Comparison of ENCODE assay signal across 15 cellular contexts in the genomic region with DNA sequence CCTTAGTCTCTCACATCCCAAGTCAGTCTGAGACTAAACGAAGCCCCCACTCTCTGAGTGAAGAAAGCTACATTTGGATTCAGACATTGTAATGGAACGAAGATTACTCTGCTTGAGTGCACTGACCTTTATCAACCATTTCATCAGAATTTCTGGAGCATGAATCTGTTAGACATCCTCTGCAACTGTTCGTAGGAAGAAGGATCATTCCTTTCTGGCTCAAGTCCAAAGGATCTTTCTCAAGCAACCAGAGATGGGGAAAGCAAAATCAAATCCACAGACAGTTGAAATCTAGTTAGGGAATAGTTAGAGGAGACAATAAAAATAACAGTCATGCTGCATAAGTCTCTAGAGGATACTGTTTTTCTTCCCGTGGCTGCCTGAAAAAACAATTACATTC. TPM values are rescaled to one million over a fixed set of nuclear protein-coding genes. Genes with fewer than 3 reads are reported as not detected.
A peak's percentile ranks its signal among the peaks of the same experiment; 100 is the strongest.
DNase-seq lines count a peak whose midpoint lies in the region; ATAC-seq and TF ChIP-seq lines count a peak whose summit lies in the region.
"Had no signal": no experiment of that assay in that cellular context is flagged by ENCODE, and none has a peak within 500 bp of the region (broad histone marks: within the 10 kb centered on the region; RNA-seq: fewer than 3 reads in every experiment).

No MANE protein-coding gene starts in this region.

- peaks cover 76% of the 10 kb centered on the region for H3K36me3 Mint-ChIP-seq in stimulated activated naive CD8-positive, alpha-beta T cell treated with anti-CD3 and anti-CD28 coated beads, Interleukin-15, Interleukin-2, amounts not matched to agents 100 ng/mL and 50 ng/mL, for 24 hours (ENCODE audit: low read depth)
- peaks cover 44% of the 10 kb centered on the region for H3K36me3 Mint-ChIP-seq in brain

- H3K27ac Mint-ChIP-seq in stimulated activated naive CD8-positive, alpha-beta T cell treated with anti-CD3 and anti-CD28 coated beads, Interleukin-15, Interleukin-2, amounts not matched to agents 100 ng/mL and 50 ng/mL, for 24 hours = peak overlapping the region; percentile 94
- peak overlapping the region in 3 of 5 experiments; percentile 81 to 87 (median 86) for H3K27ac Mint-ChIP-seq in brain

- intact Hi-C loops in vagina (cut with DNase I) = no loop called here

- H3K9me3 Mint-ChIP-seq in stimulated activated naive CD8-positive, alpha-beta T cell treated with anti-CD3 and anti-CD28 coated beads, Interleukin-15, Interleukin-2, amounts not matched to agents 100 ng/mL and 50 ng/mL, for 24 hours = no peaks in the 10 kb centered on the region
- peaks cover 0 to 7% (median 3%) of the 10 kb centered on the region in 5 experiments for H3K9me3 Mint-ChIP-seq in brain
- H3K9me3 Mint-ChIP-seq: activated naive CD4-positive, alpha-beta T cell treated with anti-CD3 and anti-CD28 coated beads, Interleukin-2, amount 10 ng/mL, durations not matched to agents 7 days and 5 days had no signal

- H3K27me3 Mint-ChIP-seq in stimulated activated naive CD8-positive, alpha-beta T cell treated with anti-CD3 and anti-CD28 coated beads, Interleukin-15, Interleukin-2, amounts not matched to agents 100 ng/mL and 50 ng/mL, for 24 hours = no peaks in the 10 kb centered on the region
- no peaks in the 10 kb centered on the region for H3K27me3 Mint-ChIP-seq in brain
- H3K27me3 Mint-ChIP-seq: activated naive CD4-positive, alpha-beta T cell treated with anti-CD3 and anti-CD28 coated beads, Interleukin-2, amount 10 ng/mL, durations not matched to agents 7 days and 5 days had no signal

- peaks cover 28% of the 10 kb centered on the region for H3K4me1 ChIP-seq in vagina

- H3K27ac ChIP-seq in vagina = peak overlapping the region; percentile 12

- no peaks in the 10 kb centered on the region for H3K9me3 ChIP-seq in vagina
- H3K9me3 ChIP-seq: testis had no signal

- peak overlapping the region; percentile 30 for H3K4me3 Mint-ChIP-seq in stimulated activated naive CD8-positive, alpha-beta T cell treated with anti-CD3 and anti-CD28 coated beads, Interleukin-15, Interleukin-2, amounts not matched to agents 100 ng/mL and 50 ng/mL, for 24 hours
- H3K4me3 Mint-ChIP-seq in brain = no peak overlapping the region
- H3K4me3 Mint-ChIP-seq: activated naive CD4-positive, alpha-beta T cell treated with anti-CD3 and anti-CD28 coated beads, Interleukin-2, amount 10 ng/mL, durations not matched to agents 7 days and 5 days had no signal

- H3K27me3 ChIP-seq in vagina = no peaks in the 10 kb centered on the region
- H3K27me3 ChIP-seq: testis had no signal

- TF ChIP-seq CTCF in brain (conservative IDR thresholded peaks at IDR 0.05) = no peak
- no peak for TF ChIP-seq CTCF in vagina (IDR thresholded peaks at IDR 0.05)

- H3K36me3 ChIP-seq in vagina = peaks cover 0 to 4% of the 10 kb centered on the region in 2 donors

- no peak for TF ChIP-seq POLR2A in vagina (IDR thresholded peaks at IDR 0.05)

- no peak overlapping the region for H3K4me3 ChIP-seq in vagina
- H3K4me3 ChIP-seq: lung, testis had no signal

- ATAC-seq in stimulated activated naive CD8-positive, alpha-beta T cell treated with anti-CD3 and anti-CD28 coated beads, Interleukin-15, Interleukin-2, amounts not matched to agents 100 U/mL and 50 U/mL, for 24 hours = no peak
- ATAC-seq in GM21390 (IDR thresholded peaks at IDR 0.05; ENCODE audit: unreplicated experiment) = no peak
- ATAC-seq: PC-3 had no signal

- DNase-seq in stimulated activated naive CD8-positive, alpha-beta T cell treated with anti-CD3 and anti-CD28 coated beads, Interleukin-15, Interleukin-2, amounts not matched to agents 100 U/mL and 50 U/mL, for 24 hours = no peak
- DNase-seq in left kidney (ENCODE audit: low read depth, low spot score) = peak; percentile 44
- no peak for DNase-seq in vagina (ENCODE audit: extremely low spot score in 2 of 2)
- no peak for DNase-seq in NCI-H187 treated with DMSO at 0.1 percent for 48 hours (lab: John Stamatoyannopoulos, UW)
- no peak for DNase-seq in activated CD4-positive, alpha-beta T cell treated with anti-CD3 and anti-CD28 coated beads for 48 hours
- DNase-seq: activated CD4-positive, CD25-positive, alpha-beta regulatory T cell; activated naive CD4-positive, alpha-beta T cell treated with anti-CD3 and anti-CD28 coated beads, Interleukin-2, amount 10 ng/mL, durations not matched to agents 7 days and 5 days; Calu3; NCI-H1105 treated with DMSO at 0.1 percent for 48 hours; PC-3; testis had no signal

- peaks cover 46% of the 10 kb centered on the region for H3K4me1 Mint-ChIP-seq in stimulated activated naive CD8-positive, alpha-beta T cell treated with anti-CD3 and anti-CD28 coated beads, Interleukin-15, Interleukin-2, amounts not matched to agents 100 ng/mL and 50 ng/mL, for 24 hours (ENCODE audit: low read depth)
- H3K4me1 Mint-ChIP-seq in brain = peaks cover 56% of the 10 kb centered on the region
- H3K4me1 Mint-ChIP-seq: activated naive CD4-positive, alpha-beta T cell treated with anti-CD3 and anti-CD28 coated beads, Interleukin-2, amount 10 ng/mL, durations not matched to agents 7 days and 5 days had no signal

RNA-seq across cellular contexts. Expression of gene DGKI, which starts 27.6 kb away (rescaled TPM):
- polyA plus RNA-seq in brain (ENCODE audit: insufficient read depth, low read depth, low replicate concordance) = 2.5 TPM
- total RNA-seq in vagina = 1.2 TPM
- total RNA-seq: Calu3, PC-3 had no signal
